In the genomic region with DNA sequence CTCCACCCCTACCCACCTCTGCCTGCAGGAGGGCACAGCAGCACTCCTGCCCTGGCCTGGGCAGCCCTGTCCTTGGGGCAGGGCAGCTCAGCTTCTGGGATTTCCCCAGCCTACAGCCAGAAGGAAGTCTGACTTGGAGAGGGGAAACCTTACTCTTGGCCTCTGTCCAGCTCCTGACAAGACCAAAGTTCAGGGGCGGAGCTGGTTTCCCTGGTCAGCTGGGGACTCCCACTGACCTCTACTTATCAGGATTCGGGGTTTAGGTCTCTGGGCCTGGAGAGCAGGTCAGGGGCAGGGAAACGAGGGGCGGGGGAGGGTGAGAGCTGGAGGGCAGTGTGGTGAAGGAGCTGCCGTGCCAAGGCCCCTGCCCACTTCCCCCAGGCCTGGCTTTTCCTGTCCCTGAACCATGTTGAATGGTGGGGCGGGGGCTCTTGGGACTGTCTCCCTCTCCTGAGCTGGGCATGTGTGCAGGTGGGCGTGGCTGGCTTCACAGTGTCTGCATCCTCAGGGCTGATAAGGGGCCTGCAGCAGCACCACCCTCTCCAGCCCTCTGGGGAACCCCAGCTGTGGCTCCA, we compare ENCODE assay signal across 8 cellular contexts. TPM values are rescaled to one million over a fixed set of nuclear protein-coding genes. Genes with fewer than 3 reads are reported as not detected.
DNase-seq lines count a peak whose midpoint lies in the region; ATAC-seq, FAIRE-seq and TF ChIP-seq lines count a peak whose summit lies in the region.

No MANE protein-coding gene starts in this region.

- TF ChIP-seq CTCF in body of pancreas (IDR thresholded peaks at IDR 0.05) (no peak), upper lobe of right lung (IDR thresholded peaks at IDR 0.05) (no peak)

- H3K36me3 ChIP-seq in body of pancreas (replicated peaks in 1 of 2; ENCODE audit: insufficient read depth in 1 of 2, low read depth in 2 of 2) (no peaks in the 10 kb centered on the region), upper lobe of right lung (no peaks in the 10 kb centered on the region)

- peak; percentile 28 for DNase-seq in NCI-H82 (lab: John Stamatoyannopoulos, UW)
- no peak for DNase-seq in NCI-H82 treated with DMSO at 0.1 percent for 48 hours (lab: John Stamatoyannopoulos, UW; ENCODE audit: unreplicated experiment)
- peak; percentile 60 to 86 (median 75) for DNase-seq in body of pancreas
- peak; percentile 78 to 88 for DNase-seq in left colon
- DNase-seq in upper lobe of right lung: peak; percentile 72
- DNase-seq in germinal center (ENCODE audit: low spot score): no peak
- no peak for DNase-seq in urothelium cell line (ENCODE audit: low spot score)
- DNase-seq in NCI-H2081 (lab: John Stamatoyannopoulos, UW): no peak

- H3K27ac ChIP-seq in body of pancreas (peak overlapping the region in 2 of 4 donors; percentile 1 to 36), upper lobe of right lung (peak overlapping the region; percentile 3)

- no peaks in the 10 kb centered on the region for H3K27me3 ChIP-seq in body of pancreas
- no peaks in the 10 kb centered on the region for H3K27me3 ChIP-seq in upper lobe of right lung

- 10 to 28% methylated on average over 3 to 6 of the region's 7 CpGs for WGBS in body of pancreas, 2 donors

- intact Hi-C loops in body of pancreas (cut with DNase I): loop anchor here (2.0 kb wide), 1 partner anchor 64 kb away; no protein-coding TSS in a partner anchor
- intact Hi-C loops in left colon (cut with DNase I, micrococcal nuclease): loop anchor here in 1 of 2 donors (5.0 kb wide), 1 partner anchor 68 kb away; no protein-coding TSS in a partner anchor
- intact Hi-C loops in upper lobe of right lung (cut with DNase I): no loop called here

- ATAC-seq in body of pancreas (peak; percentile 77), left colon (peak; percentile 86), upper lobe of right lung (peak; percentile 78)

- TF ChIP-seq POLR2A in body of pancreas (IDR thresholded peaks at IDR 0.05): no peak

- FAIRE-seq in urothelium cell line (lab: Jason Lieb, UNC): no peak

- H3K4me3 ChIP-seq in body of pancreas (no peak overlapping the region), upper lobe of right lung (no peak overlapping the region)

- H3K4me1 ChIP-seq in body of pancreas (peaks cover 21% of the 10 kb centered on the region), upper lobe of right lung (peaks cover 28% of the 10 kb centered on the region)

- H3K9me3 ChIP-seq in body of pancreas: no peaks in the 10 kb centered on the region
- no peaks in the 10 kb centered on the region for H3K9me3 ChIP-seq in upper lobe of right lung

RNA-seq across cellular contexts. Expression of a gene that starts 16.8 kb away (rescaled TPM):
- 10 to 100 TPM in 1 of 2 donors, 1 to 10 TPM in 1; 5.6 to 11.4 TPM for total RNA-seq in body of pancreas
- 10 to 100 TPM; 27.9 to 32.5 TPM for total RNA-seq in left colon
- total RNA-seq in upper lobe of right lung: 39.2 TPM

RNA-seq across cellular contexts. Expression of a gene that starts 55.4 kb away (rescaled TPM):
- total RNA-seq in body of pancreas (not detected), left colon (not detected), upper lobe of right lung (not detected)

Comparison
In these comparisons a context has a peak if more than half of its experiments do, and no peak if none do; other contexts are left out.
1. DNase-seq: peak in NCI-H82 (single experiment), body of pancreas (4 of 4), left colon (2 of 2) and upper lobe of right lung (single experiment); none in NCI-H82 treated with DMSO at 0.1 percent for 48 hours (single experiment), germinal center (single experiment), urothelium cell line (single experiment) and NCI-H2081 (0 of 2).
2. Peak in every context shown above with its lines, with median percentiles within 50 percentile points of each other: ATAC-seq.